Comparison of ENCODE assay signal across 38 cellular contexts in the genomic region with DNA sequence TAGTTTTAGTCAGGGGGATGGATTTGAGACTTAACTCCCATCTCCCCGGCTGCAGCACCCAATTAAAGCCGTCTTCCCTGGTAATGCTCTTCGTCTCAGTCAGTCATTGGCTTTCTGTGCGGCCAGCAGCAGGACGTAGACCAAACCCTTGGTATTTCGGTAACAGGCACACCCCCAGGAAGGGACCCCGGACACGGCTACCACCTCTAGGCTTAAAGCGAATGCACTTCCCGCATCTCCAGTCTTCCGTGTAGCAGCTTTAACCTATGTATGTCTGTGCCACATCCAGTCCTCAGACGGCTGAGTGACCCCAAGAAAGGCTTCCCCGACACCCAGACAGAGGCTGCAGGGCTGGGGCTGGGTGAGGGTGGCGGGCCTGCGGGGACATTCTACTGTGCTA. TPM values are rescaled to one million over a fixed set of nuclear protein-coding genes. Genes with fewer than 3 reads are reported as not detected.
"Had no signal": no experiment of that assay in that cellular context is flagged by ENCODE, and none has a peak within 500 bp of the region (broad histone marks: within the 10 kb centered on the region; RNA-seq: fewer than 3 reads in every experiment).

No MANE protein-coding gene starts in this region.

- H3K27me3 ChIP-seq: body of pancreas, brain microvascular endothelial cell had no signal

- DNase-seq: activated B cell treated with CpG ODN at 0.5 μM for 24 hours; activated CD4-positive, alpha-beta memory T cell treated with anti-CD3 and anti-CD28 coated beads for 36 hours; activated CD4-positive, alpha-beta T cell treated with anti-CD3 and anti-CD28 coated beads for 4 hours; activated CD4-positive, alpha-beta T cell treated with anti-CD3 and anti-CD28 coated beads, Interleukin-2, amount 10 ng/mL, durations not matched to agents 24 days and 14 days; activated CD4-positive, alpha-beta T cell treated with anti-CD3 and anti-CD28 coated beads, Interleukin-2, amount 50 U/mL, for 1 hour; activated CD4-positive, alpha-beta T cell treated with anti-CD3 and anti-CD28 coated beads, Interleukin-2, amount 50 U/mL, for 4 hours; activated CD4-positive, CD25-positive, alpha-beta regulatory T cell treated with anti-CD3 and anti-CD28 coated beads, Interleukin-2, amount 50 U/mL, for 72 hours; activated CD8-positive, alpha-beta memory T cell treated with anti-CD3 and anti-CD28 coated beads, Interleukin-2, amount 50 U/mL, for 4 hours; activated CD8-positive, alpha-beta T cell treated with anti-CD3 and anti-CD28 coated beads for 36 hours; activated effector memory CD4-positive, alpha-beta T cell treated with anti-CD3 and anti-CD28 coated beads, Interleukin-2, amount 50 U/mL, for 16 hours; activated gamma-delta T cell treated with Interleukin-2 at 50 U/mL for 16 hours; activated naive CD4-positive, alpha-beta T cell; activated naive CD4-positive, alpha-beta T cell treated with anti-CD3 and anti-CD28 coated beads for 36 hours; activated naive CD4-positive, alpha-beta T cell treated with anti-CD3 and anti-CD28 coated beads, Interleukin-2, amount 50 U/mL, for 16 hours; activated naive CD8-positive, alpha-beta T cell treated with anti-CD3 and anti-CD28 coated beads for 36 hours; activated T-cell treated with anti-CD3 and anti-CD28 coated beads for 4 hours; activated T-cell treated with anti-CD3 and anti-CD28 coated beads, Interleukin-2, amount 50 U/mL, for 1 hour; activated T-cell treated with anti-CD3 and anti-CD28 coated beads, Interleukin-2, amount 50 U/mL, for 4 hours; activated T-cell treated with anti-CD3 and anti-CD28 coated beads, Interleukin-2, amount 50 U/mL, for 72 hours; adrenal gland; amniotic stem cell; body of pancreas; brain microvascular endothelial cell; central memory CD4-positive, alpha-beta T cell; T-helper 1 cell; T-helper 2 cell; T-helper 9 cell had no signal

- H3K4me3 Mint-ChIP-seq: activated B cell treated with CpG ODN at 0.5 μM for 24 hours; activated CD4-positive, alpha-beta memory T cell treated with anti-CD3 and anti-CD28 coated beads for 36 hours; activated CD4-positive, alpha-beta T cell treated with anti-CD3 and anti-CD28 coated beads, Interleukin-2, amount 10 ng/mL, durations not matched to agents 24 days and 14 days; activated CD8-positive, alpha-beta T cell treated with anti-CD3 and anti-CD28 coated beads for 36 hours; activated naive CD4-positive, alpha-beta T cell treated with anti-CD3 and anti-CD28 coated beads for 36 hours; activated naive CD8-positive, alpha-beta T cell treated with anti-CD3 and anti-CD28 coated beads for 36 hours; activated T-cell treated with anti-CD3 and anti-CD28 coated beads, Interleukin-2, amount 50 U/mL, for 4 hours; activated T-cell treated with anti-CD3 and anti-CD28 coated beads, Interleukin-2, amount 50 U/mL, for 72 hours; activated T-helper 1 cell treated with anti-CD3 and anti-CD28 coated beads, Interleukin-12 subunit alpha, Interleukin-12 subunit beta, Interleukin-2, Interleukin-4 antibody, amounts not matched to agents 30 ng/mL and 10 ng/mL and 1 ng/mL, durations not matched to agents 14 hours and 24 hours and 36 hours; activated T-helper 17 cell treated with anti-CD3 and anti-CD28 coated beads, Interleukin-2, amount 50 U/mL, for 72 hours; T-helper 1 cell treated with Interleukin-12 subunit alpha and Interleukin-12 subunit beta and Interleukin-4 antibody, amounts not matched to agents 30 μg/mL and 1 μg/mL, for 36 hours; T-helper 2 cell treated with Interferon-gamma antibody and Interleukin-4, amounts not matched to agents 5 μg/mL and 100 μg/mL, for 36 hours had no signal

- ATAC-seq: activated CD8-positive, alpha-beta T cell treated with anti-CD3 and anti-CD28 coated beads for 36 hours; activated naive CD4-positive, alpha-beta T cell treated with anti-CD3 and anti-CD28 coated beads, Interleukin-2, amount 50 U/mL, for 72 hours; activated T-cell treated with anti-CD3 and anti-CD28 coated beads, Interleukin-2, amount 50 U/mL, for 4 hours; activated T-cell treated with anti-CD3 and anti-CD28 coated beads, Interleukin-2, amount 50 U/mL, for 72 hours; activated T-helper 17 cell treated with anti-CD3 and anti-CD28 coated beads, Interleukin-2, amount 50 U/mL, for 72 hours; body of pancreas had no signal

- H3K27ac Mint-ChIP-seq: activated B cell treated with CpG ODN at 0.5 μM for 24 hours; activated CD4-positive, alpha-beta memory T cell treated with anti-CD3 and anti-CD28 coated beads for 36 hours; activated CD4-positive, alpha-beta T cell treated with anti-CD3 and anti-CD28 coated beads, Interleukin-2, amount 10 ng/mL, durations not matched to agents 24 days and 14 days; activated CD8-positive, alpha-beta T cell treated with anti-CD3 and anti-CD28 coated beads for 36 hours; activated naive CD4-positive, alpha-beta T cell treated with anti-CD3 and anti-CD28 coated beads for 36 hours; activated naive CD8-positive, alpha-beta T cell treated with anti-CD3 and anti-CD28 coated beads for 36 hours; activated T-cell treated with anti-CD3 and anti-CD28 coated beads, Interleukin-2, amount 50 U/mL, for 72 hours; activated T-helper 1 cell treated with anti-CD3 and anti-CD28 coated beads, Interleukin-12 subunit alpha, Interleukin-12 subunit beta, Interleukin-2, Interleukin-4 antibody, amounts not matched to agents 30 ng/mL and 10 ng/mL and 1 ng/mL, durations not matched to agents 14 hours and 24 hours and 36 hours; activated T-helper 17 cell treated with anti-CD3 and anti-CD28 coated beads, Interleukin-2, amount 50 U/mL, for 72 hours; T-helper 1 cell treated with Interleukin-12 subunit alpha and Interleukin-12 subunit beta and Interleukin-4 antibody, amounts not matched to agents 30 μg/mL and 1 μg/mL, for 36 hours; T-helper 2 cell treated with Interferon-gamma antibody and Interleukin-4, amounts not matched to agents 5 μg/mL and 100 μg/mL, for 36 hours had no signal

- H3K27me3 Mint-ChIP-seq: activated B cell treated with CpG ODN at 0.5 μM for 24 hours; activated CD4-positive, alpha-beta memory T cell treated with anti-CD3 and anti-CD28 coated beads for 36 hours; activated CD4-positive, alpha-beta T cell treated with anti-CD3 and anti-CD28 coated beads, Interleukin-2, amount 10 ng/mL, durations not matched to agents 24 days and 14 days; activated CD8-positive, alpha-beta T cell treated with anti-CD3 and anti-CD28 coated beads for 36 hours; activated naive CD8-positive, alpha-beta T cell treated with anti-CD3 and anti-CD28 coated beads for 36 hours; activated T-helper 17 cell treated with anti-CD3 and anti-CD28 coated beads, Interleukin-2, amount 50 U/mL, for 72 hours had no signal

- H3K36me3 ChIP-seq: adrenal gland, brain microvascular endothelial cell, breast epithelium had no signal

- H3K4me1 ChIP-seq: adrenal gland, body of pancreas, breast epithelium had no signal

- H3K4me1 Mint-ChIP-seq: activated B cell treated with CpG ODN at 0.5 μM for 24 hours; activated CD4-positive, alpha-beta T cell treated with anti-CD3 and anti-CD28 coated beads, Interleukin-2, amount 10 ng/mL, durations not matched to agents 24 days and 14 days; activated naive CD8-positive, alpha-beta T cell treated with anti-CD3 and anti-CD28 coated beads for 36 hours; activated T-helper 17 cell treated with anti-CD3 and anti-CD28 coated beads, Interleukin-2, amount 50 U/mL, for 72 hours had no signal

- H3K9me3 Mint-ChIP-seq: activated B cell treated with CpG ODN at 0.5 μM for 24 hours; activated CD4-positive, alpha-beta memory T cell treated with anti-CD3 and anti-CD28 coated beads for 36 hours; activated CD4-positive, alpha-beta T cell treated with anti-CD3 and anti-CD28 coated beads, Interleukin-2, amount 10 ng/mL, durations not matched to agents 24 days and 14 days; activated CD8-positive, alpha-beta T cell treated with anti-CD3 and anti-CD28 coated beads for 36 hours; activated naive CD4-positive, alpha-beta T cell treated with anti-CD3 and anti-CD28 coated beads for 36 hours; activated naive CD4-positive, alpha-beta T cell treated with anti-CD3 and anti-CD28 coated beads, Interleukin-2, amount 50 U/mL, for 72 hours; activated naive CD8-positive, alpha-beta T cell treated with anti-CD3 and anti-CD28 coated beads for 36 hours; activated T-cell treated with anti-CD3 and anti-CD28 coated beads, Interleukin-2, amount 50 U/mL, for 4 hours; activated T-cell treated with anti-CD3 and anti-CD28 coated beads, Interleukin-2, amount 50 U/mL, for 72 hours; activated T-helper 1 cell treated with anti-CD3 and anti-CD28 coated beads, Interleukin-12 subunit alpha, Interleukin-12 subunit beta, Interleukin-2, Interleukin-4 antibody, amounts not matched to agents 30 ng/mL and 10 ng/mL and 1 ng/mL, durations not matched to agents 14 hours and 24 hours and 36 hours; activated T-helper 17 cell treated with anti-CD3 and anti-CD28 coated beads, Interleukin-2, amount 50 U/mL, for 72 hours; T-helper 1 cell treated with Interleukin-12 subunit alpha and Interleukin-12 subunit beta and Interleukin-4 antibody, amounts not matched to agents 30 μg/mL and 1 μg/mL, for 36 hours; T-helper 2 cell treated with Interferon-gamma antibody and Interleukin-4, amounts not matched to agents 5 μg/mL and 100 μg/mL, for 36 hours had no signal

- H3K4me3 ChIP-seq: adrenal gland, body of pancreas, breast epithelium had no signal

- H3K27ac ChIP-seq: adrenal gland, body of pancreas, brain microvascular endothelial cell, breast epithelium, VCaP had no signal

- H3K9me3 ChIP-seq: adrenal gland, body of pancreas, breast epithelium had no signal

- H3K36me3 Mint-ChIP-seq: activated CD4-positive, alpha-beta memory T cell treated with anti-CD3 and anti-CD28 coated beads for 36 hours; activated naive CD4-positive, alpha-beta T cell treated with anti-CD3 and anti-CD28 coated beads, Interleukin-2, amount 50 U/mL, for 72 hours; activated naive CD8-positive, alpha-beta T cell treated with anti-CD3 and anti-CD28 coated beads for 36 hours had no signal

RNA-seq across cellular contexts. Expression of a gene that starts 1.5 kb away (rescaled TPM):
- total RNA-seq: activated B cell treated with CpG ODN at 0.5 μM for 24 hours; activated CD4-positive, alpha-beta memory T cell treated with anti-CD3 and anti-CD28 coated beads for 36 hours; activated CD4-positive, alpha-beta T cell treated with anti-CD3 and anti-CD28 coated beads, Interleukin-2, amount 10 ng/mL, durations not matched to agents 24 days and 14 days; activated CD8-positive, alpha-beta T cell treated with anti-CD3 and anti-CD28 coated beads for 36 hours; activated naive CD4-positive, alpha-beta T cell treated with anti-CD3 and anti-CD28 coated beads for 36 hours; activated naive CD4-positive, alpha-beta T cell treated with anti-CD3 and anti-CD28 coated beads, Interleukin-2, amount 50 U/mL, for 72 hours; activated T-cell treated with anti-CD3 and anti-CD28 coated beads, Interleukin-2, amount 50 U/mL, for 72 hours; activated T-helper 1 cell treated with anti-CD3 and anti-CD28 coated beads, Interleukin-12 subunit alpha, Interleukin-12 subunit beta, Interleukin-2, Interleukin-4 antibody, amounts not matched to agents 30 ng/mL and 10 ng/mL and 1 ng/mL, durations not matched to agents 14 hours and 24 hours and 36 hours; activated T-helper 17 cell treated with anti-CD3 and anti-CD28 coated beads, Interleukin-2, amount 50 U/mL, for 72 hours; aorta; astrocyte; body of pancreas; breast epithelium; cardiac septum had no signal

RNA-seq across cellular contexts. Expression of a gene that starts 35.8 kb away (rescaled TPM):
- total RNA-seq: activated B cell treated with CpG ODN at 0.5 μM for 24 hours; activated CD4-positive, alpha-beta memory T cell treated with anti-CD3 and anti-CD28 coated beads for 36 hours; activated CD4-positive, alpha-beta T cell treated with anti-CD3 and anti-CD28 coated beads, Interleukin-2, amount 10 ng/mL, durations not matched to agents 24 days and 14 days; activated CD8-positive, alpha-beta memory T cell treated with anti-CD3 and anti-CD28 coated beads for 36 hours; activated CD8-positive, alpha-beta T cell treated with anti-CD3 and anti-CD28 coated beads for 36 hours; activated naive CD4-positive, alpha-beta T cell treated with anti-CD3 and anti-CD28 coated beads for 36 hours; activated naive CD4-positive, alpha-beta T cell treated with anti-CD3 and anti-CD28 coated beads, Interleukin-2, amount 50 U/mL, for 72 hours; activated naive CD8-positive, alpha-beta T cell treated with anti-CD3 and anti-CD28 coated beads for 36 hours; activated T-cell treated with anti-CD3 and anti-CD28 coated beads, Interleukin-2, amount 50 U/mL, for 4 hours; activated T-cell treated with anti-CD3 and anti-CD28 coated beads, Interleukin-2, amount 50 U/mL, for 72 hours; activated T-helper 1 cell treated with anti-CD3 and anti-CD28 coated beads, Interleukin-12 subunit alpha, Interleukin-12 subunit beta, Interleukin-2, Interleukin-4 antibody, amounts not matched to agents 30 ng/mL and 10 ng/mL and 1 ng/mL, durations not matched to agents 14 hours and 24 hours and 36 hours; activated T-helper 17 cell treated with anti-CD3 and anti-CD28 coated beads, Interleukin-2, amount 50 U/mL, for 72 hours; adrenal gland; aorta; astrocyte; body of pancreas; cardiac septum had no signal
- polyA plus RNA-seq: aorta had no signal
